Comparison of ENCODE assay signal across 7 cellular contexts in genomic region chr14:104768437-104769323, GRCh38. TPM values are rescaled to one million over a fixed set of nuclear protein-coding genes. Genes with fewer than 3 reads are reported as not detected.
DNase-seq lines count a peak whose midpoint lies in the region; ATAC-seq and TF ChIP-seq lines count a peak whose summit lies in the region.

No MANE protein-coding gene starts in this region.

- DNase-seq in NCI-H510A treated with DMSO at 0.1 percent for 48 hours (lab: John Stamatoyannopoulos, UW) (peak; percentile 83), choroid plexus epithelial cell (ENCODE audit: low read depth) (peak; percentile 85), left lobe of liver (ENCODE audit: low spot score) (peak; percentile 91)
- DNase-seq in activated CD4-positive, alpha-beta T cell treated with anti-CD3 and anti-CD28 coated beads for 4 hours: peak; percentile 83 to 96
- peak; percentile 91 for DNase-seq in stimulated activated CD4-positive, alpha-beta T cell treated with anti-CD3 and anti-CD28 coated beads, Interleukin-4, amount 100 ng/mL, for 24 hours

- TF ChIP-seq CTCF in GM12875 (IDR thresholded peaks at IDR 0.05; ENCODE audit: borderline replicate concordance, insufficient read depth, low read depth, low read length) (peak; percentile 96), choroid plexus epithelial cell (conservative IDR thresholded peaks at IDR 0.05; ENCODE audit: low read depth, low read length) (peak; percentile 86)

- ATAC-seq in HG03095 (IDR thresholded peaks at IDR 0.05; ENCODE audit: unreplicated experiment) (peak; percentile 66), left lobe of liver (peak; percentile 92)

- H3K4me3 ChIP-seq in GM12875 (ENCODE audit: low read depth, low read length) (no peak overlapping the region), choroid plexus epithelial cell (ENCODE audit: low read depth, low read length) (no peak overlapping the region)

RNA-seq across cellular contexts. Expression of gene SIVA1, which starts 15.7 kb away (rescaled TPM):
- 50.3 TPM for total RNA-seq in left lobe of liver

RNA-seq across cellular contexts. Expression of gene AKT1, which starts 26.9 kb away (rescaled TPM):
- 90.1 TPM for total RNA-seq in left lobe of liver

RNA-seq across cellular contexts. Expression of gene ZBTB42, which starts 32.2 kb away (rescaled TPM):
- total RNA-seq in left lobe of liver: 4.9 TPM

RNA-seq across cellular contexts. Expression of gene ADSS1, which starts 44.7 kb away (rescaled TPM):
- 51.9 TPM for total RNA-seq in left lobe of liver
